Comparison of ENCODE assay signal across 23 cellular contexts in the genomic region with DNA sequence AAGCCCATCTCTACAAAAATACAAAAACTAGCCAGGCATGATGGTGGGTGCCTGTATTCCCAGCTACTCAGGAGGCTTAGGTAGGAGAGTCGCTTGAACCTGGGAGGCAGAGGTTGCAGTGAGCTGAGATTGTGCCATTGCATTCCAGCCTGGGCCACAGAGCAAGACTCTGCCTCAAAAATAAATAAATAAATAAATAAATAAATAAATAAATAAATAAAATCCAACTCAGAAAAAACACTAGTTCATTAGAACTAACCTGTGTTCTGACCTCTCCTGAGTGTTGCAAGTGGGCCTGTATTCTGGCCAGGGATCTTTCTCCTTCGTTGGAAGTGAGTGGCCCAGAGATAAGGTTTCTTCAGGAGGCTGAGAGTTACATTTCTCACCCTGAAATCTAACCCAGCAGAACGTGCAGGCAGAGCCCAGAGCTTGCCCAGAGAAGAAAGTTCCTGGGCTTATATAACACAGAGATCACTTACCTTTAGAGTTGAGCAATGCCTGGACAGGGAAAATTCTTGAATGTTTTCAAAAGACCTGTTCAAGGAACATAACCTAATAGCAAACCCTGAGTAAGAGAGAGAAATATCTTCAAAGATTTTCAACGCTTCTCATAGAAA.
DNase-seq lines count a peak whose midpoint lies in the region; ATAC-seq, FAIRE-seq and TF ChIP-seq lines count a peak whose summit lies in the region.
"Had no signal": no experiment of that assay in that cellular context is flagged by ENCODE, and none has a peak within 500 bp of the region (broad histone marks: within the 10 kb centered on the region; RNA-seq: fewer than 3 reads in every experiment).

No MANE protein-coding gene starts in this region.

- H3K27me3 Mint-ChIP-seq in GM23338 (ENCODE audit: insufficient read depth, low read depth, poor library complexity) = no peaks in the 10 kb centered on the region
- H3K27me3 Mint-ChIP-seq: CD8-positive, alpha-beta memory T cell had no signal

- H3F3A ChIP-seq in GM23338 (replicated peaks; ENCODE audit: low read depth) = no peaks in the 10 kb centered on the region

- DNase-seq in GM23338 (ENCODE audit: low spot score) = no peak
- no peak for DNase-seq in K562 (ENCODE audit: extremely low read depth in 1 of 4, low spot score in 3 of 4)
- no peak for DNase-seq in left lung
- no peak for DNase-seq in upper lobe of right lung
- no peak for DNase-seq in T-helper 1 cell
- DNase-seq in MG63 = no peak
- no peak for DNase-seq in iPS-NIHi7 (ENCODE audit: extremely low spot score)
- DNase-seq: AML-193; BE2C; CD4-positive, alpha-beta T cell; CD8-positive, alpha-beta memory T cell; DMS 273 treated with DMSO at 0.1 percent for 48 hours; DMS79; EL; GDM1; GM23248 had no signal

- H3K9me3 Mint-ChIP-seq in GM23338 = no peaks in the 10 kb centered on the region
- H3K9me3 Mint-ChIP-seq: CD4-positive, alpha-beta T cell had no signal

- H3K79me2 ChIP-seq in GM23338 (replicated peaks; ENCODE audit: insufficient read depth) (no peaks in the 10 kb centered on the region), K562 (ENCODE audit: control insufficient read depth, insufficient read depth, low read length) (no peaks in the 10 kb centered on the region)

- no peak overlapping the region for H3K4me2 ChIP-seq in GM23338
- H3K4me2 ChIP-seq in K562 (ENCODE audit: insufficient read depth, low read length) = no peak overlapping the region
- H3K4me2 ChIP-seq: BLaER1 treated with 17β-estradiol and CSF1 and Interleukin-3, amounts not matched to agents 10 nM and 100 nM had no signal

- FAIRE-seq in K562 (lab: Jason Lieb, UNC) = no peak
- FAIRE-seq: D721Med, GM12878, GM19239, H54 had no signal

- H4K20me1 ChIP-seq in GM23338 (replicated peaks; ENCODE audit: insufficient read depth) (no peaks in the 10 kb centered on the region), K562 (replicated peaks; ENCODE audit: control insufficient read depth, insufficient read depth, low read length) (no peaks in the 10 kb centered on the region)
- H4K20me1 ChIP-seq: BLaER1 treated with 17β-estradiol and CSF1 and Interleukin-3, amounts not matched to agents 10 nM and 100 nM had no signal

- POLR2A ChIA-PET in K562 (lab: Yijun Ruan, JAX) = interaction anchor here (1.1 kb wide), 1 partner anchor 12 kb away, joined by 3 read pairs; no protein-coding TSS in a partner anchor

- H3K27ac Mint-ChIP-seq in GM23338 = no peak overlapping the region
- H3K27ac Mint-ChIP-seq: CD14-positive monocyte; CD4-positive, alpha-beta T cell; CD8-positive, alpha-beta memory T cell had no signal

- no peaks in the 10 kb centered on the region for H3K9me1 ChIP-seq in K562 (ENCODE audit: control insufficient read depth, insufficient read depth, low read length)

- H3K27ac ChIP-seq in GM23338 (ENCODE audit: low read depth) (no peak overlapping the region), K562 (ENCODE audit: extremely low read depth, low read depth, low read length) (no peak overlapping the region), left lung (no peak overlapping the region), upper lobe of right lung (no peak overlapping the region)
- H3K27ac ChIP-seq: BLaER1 treated with 17β-estradiol and CSF1 and Interleukin-3, amounts not matched to agents 10 nM and 100 nM; GM23248 had no signal

- H3K4me3 ChIP-seq in GM23338 (no peak overlapping the region), K562 (no peak overlapping the region), left lung (no peak overlapping the region), upper lobe of right lung (no peak overlapping the region), MG63 (no peak overlapping the region)
- H3K4me3 ChIP-seq: BLaER1 treated with 17β-estradiol and CSF1 and Interleukin-3, amounts not matched to agents 10 nM and 100 nM; GM12878; GM23248; HAP-1 had no signal

- TF ChIP-seq CTCF in GM23338 (conservative IDR thresholded peaks at IDR 0.05; ENCODE audit: low read depth in 2 of 2) (no peak), K562 (IDR thresholded peaks at IDR 0.05 in 2 of 3, conservative IDR thresholded peaks at IDR 0.05 in 1 of 3; ENCODE audit: insufficient read depth in 2 of 3, low read depth in 1 of 3, low read length in 3 of 3) (no peak), left lung (IDR thresholded peaks at IDR 0.05) (no peak), upper lobe of right lung (IDR thresholded peaks at IDR 0.05) (no peak)

- CTCF ChIA-PET in K562 (lab: Yijun Ruan, JAX; ENCODE audit: low intra/inter-chr PET ratio) = no interaction called here

- peaks cover 4% of the 10 kb centered on the region; the same call in 1 of the 2 replicates for H3K9me2 ChIP-seq in GM23338 (ENCODE audit: insufficient read depth)

- TF ChIP-seq EP300 in K562 (IDR thresholded peaks at IDR 0.05; ENCODE audit: low read length) = no peak

- ATAC-seq in GM23338 (no peak), K562 (peak; percentile 47; the same call in 1 of the 3 replicates), left lung (peak; percentile 15), upper lobe of right lung (peak; percentile 43)
- ATAC-seq: GM12878 had no signal

- no peak overlapping the region for H3K9ac ChIP-seq in K562 (ENCODE audit: insufficient read depth in 1 of 2, low read depth in 2 of 2, low read length in 2 of 2)
- H3K9ac ChIP-seq: BLaER1 treated with 17β-estradiol and CSF1 and Interleukin-3, amounts not matched to agents 10 nM and 100 nM; GM23248 had no signal

- WGBS in K562 (ENCODE audit: insufficient coverage, low coverage, missing lambda C conversion rate) = 0% methylated on average over 4 of the region's 4 CpGs

- H3K36me3 ChIP-seq in GM23338 (ENCODE audit: insufficient read depth) (no peaks in the 10 kb centered on the region), K562 (ENCODE audit: control insufficient read depth, insufficient read depth, low read length) (no peaks in the 10 kb centered on the region), left lung (no peaks in the 10 kb centered on the region), upper lobe of right lung (no peaks in the 10 kb centered on the region), MG63 (no peaks in the 10 kb centered on the region)
- H3K36me3 ChIP-seq: BE2C; BLaER1 treated with 17β-estradiol and CSF1 and Interleukin-3, amounts not matched to agents 10 nM and 100 nM; HAP-1 had no signal

- H3K36me3 Mint-ChIP-seq in GM23338 (ENCODE audit: low read depth) = no peaks in the 10 kb centered on the region
- H3K36me3 Mint-ChIP-seq: CD14-positive monocyte; CD8-positive, alpha-beta memory T cell had no signal

- intact Hi-C loops in K562 (cut with micrococcal nuclease) = no loop called here
- intact Hi-C loops in left lung (cut with DNase I) = no loop called here
- intact Hi-C loops in upper lobe of right lung (cut with DNase I) = no loop called here

- no peak for TF ChIP-seq RAD21 in K562 (CRISPR knock-in tag; conservative IDR thresholded peaks at IDR 0.05 in 1 of 2, IDR thresholded peaks at IDR 0.05 in 1 of 2)

- H3K9me3 ChIP-seq in K562 (replicated peaks; ENCODE audit: control insufficient read depth, insufficient read depth, low read depth, low read length) (no peaks in the 10 kb centered on the region), left lung (no peaks in the 10 kb centered on the region), upper lobe of right lung (no peaks in the 10 kb centered on the region), MG63 (no peaks in the 10 kb centered on the region)
- H3K9me3 ChIP-seq: BE2C; BLaER1 treated with 17β-estradiol and CSF1 and Interleukin-3, amounts not matched to agents 10 nM and 100 nM; HAP-1 had no signal

- H2AFZ ChIP-seq in GM23338 (peak overlapping the region; percentile 56; the same call in 1 of the 2 replicates), K562 (ENCODE audit: low read depth, low read length) (no peak overlapping the region)
- H2AFZ ChIP-seq: GM23248 had no signal

- no peak overlapping the region for H3K4me3 Mint-ChIP-seq in GM23338
- H3K4me3 Mint-ChIP-seq: CD14-positive monocyte; CD4-positive, alpha-beta T cell; CD8-positive, alpha-beta memory T cell had no signal

- no peaks in the 10 kb centered on the region for H3K4me1 Mint-ChIP-seq in GM23338
- H3K4me1 Mint-ChIP-seq: CD14-positive monocyte; CD8-positive, alpha-beta memory T cell had no signal

- H3K27me3 ChIP-seq in GM23338 (ENCODE audit: insufficient read depth) = no peaks in the 10 kb centered on the region
- H3K27me3 ChIP-seq in K562 (ENCODE audit: control insufficient read depth in 2 of 2, insufficient read depth in 2 of 2, low read length in 2 of 2) = no peaks in the 10 kb centered on the region; a peak in 2 of 5 replicates
- no peaks in the 10 kb centered on the region for H3K27me3 ChIP-seq in left lung
- no peaks in the 10 kb centered on the region for H3K27me3 ChIP-seq in upper lobe of right lung
- no peaks in the 10 kb centered on the region for H3K27me3 ChIP-seq in MG63
- H3K27me3 ChIP-seq: BE2C; BLaER1 treated with 17β-estradiol and CSF1 and Interleukin-3, amounts not matched to agents 10 nM and 100 nM had no signal

- no peak for TF ChIP-seq POLR2A in K562 (conservative IDR thresholded peaks at IDR 0.05)

- in situ Hi-C loops in K562 (cut with MboI) = no loop called here

- H3K4me1 ChIP-seq in GM23338 (ENCODE audit: insufficient read depth) = no peaks in the 10 kb centered on the region
- H3K4me1 ChIP-seq in K562 (replicated peaks in 1 of 2; ENCODE audit: control insufficient read depth in 2 of 2, insufficient read depth in 2 of 2, low read length in 2 of 2) = no peaks in the 10 kb centered on the region
- H3K4me1 ChIP-seq in left lung = no peaks in the 10 kb centered on the region
- no peaks in the 10 kb centered on the region for H3K4me1 ChIP-seq in upper lobe of right lung
- H3K4me1 ChIP-seq: BE2C; BLaER1 treated with 17β-estradiol and CSF1 and Interleukin-3, amounts not matched to agents 10 nM and 100 nM; HAP-1 had no signal

- BruUV-seq in K562 (replicated peaks; lab: Mats Ljungman, UMichigan) = no TSS peak

TF ChIP-seq in K562, 482 proteins besides CTCF, POLR2A, EP300 and RAD21 (continues in another document):
- TF ChIP-seq HNRNPL (IDR thresholded peaks at IDR 0.05; ENCODE audit: low read depth, low read length) (no peak), JUNB (CRISPR knock-in tag; conservative IDR thresholded peaks at IDR 0.05) (no peak), ZC3H11A (IDR thresholded peaks at IDR 0.05; ENCODE audit: low read depth, low read length) (no peak), ZNF324 (CRISPR knock-in tag; IDR thresholded peaks at IDR 0.05) (no peak), EZH2 (IDR thresholded peaks at IDR 0.05; ENCODE audit: borderline replicate concordance, low read depth, low read length) (no peak), ZNF561 (CRISPR knock-in tag; conservative IDR thresholded peaks at IDR 0.05) (no peak), ZNF408 (CRISPR knock-in tag; IDR thresholded peaks at IDR 0.05; ENCODE audit: low read depth) (no peak)
